Comparison of ENCODE assay signal across 9 cellular contexts in the genomic region with DNA sequence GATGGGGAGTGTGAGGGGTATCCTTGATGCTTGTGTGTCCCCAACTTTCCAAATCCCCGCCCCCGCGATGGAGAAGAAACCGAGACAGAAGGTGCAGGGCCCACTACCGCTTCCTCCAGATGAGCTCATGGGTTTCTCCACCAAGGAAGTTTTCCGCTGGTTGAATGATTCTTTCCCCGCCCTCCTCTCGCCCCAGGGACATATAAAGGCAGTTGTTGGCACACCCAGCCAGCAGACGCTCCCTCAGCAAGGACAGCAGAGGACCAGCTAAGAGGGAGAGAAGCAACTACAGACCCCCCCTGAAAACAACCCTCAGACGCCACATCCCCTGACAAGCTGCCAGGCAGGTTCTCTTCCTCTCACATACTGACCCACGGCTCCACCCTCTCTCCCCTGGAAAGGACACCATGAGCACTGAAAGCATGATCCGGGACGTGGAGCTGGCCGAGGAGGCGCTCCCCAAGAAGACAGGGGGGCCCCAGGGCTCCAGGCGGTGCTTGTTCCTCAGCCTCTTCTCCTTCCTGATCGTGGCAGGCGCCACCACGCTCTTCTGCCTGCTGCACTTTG. TPM values are rescaled to one million over a fixed set of nuclear protein-coding genes. Genes with fewer than 3 reads are reported as not detected.
A peak's percentile ranks its signal among the peaks of the same experiment; 100 is the strongest.
DNase-seq lines count a peak whose midpoint lies in the region; ATAC-seq and TF ChIP-seq lines count a peak whose summit lies in the region.
"Had no signal": no experiment of that assay in that cellular context is flagged by ENCODE, and none has a peak within 500 bp of the region (broad histone marks: within the 10 kb centered on the region; RNA-seq: fewer than 3 reads in every experiment).

Gene TNF, plus strand, starts transcription at position 231 of the 567 bp plus-strand sequence. Its CDS starts 177 bp downstream, at position 408.

- H3K4me2 ChIP-seq in GM23248 (ENCODE audit: unreplicated experiment), result no peak within 1 kb of the TSS

- 69 to 70% methylated on average over 19 of the region's 19 CpGs for WGBS in GM23248 (ENCODE audit: low coverage in 1 of 2, low lambda C conversion rate in 2 of 2, missing lambda C conversion rate in 2 of 2), 2 experiments

- no peak for TF ChIP-seq CTCF in fibroblast of villous mesenchyme (IDR thresholded peaks at IDR 0.05; ENCODE audit: insufficient read depth, low read depth, low read length)

- peaks cover 4% of the 10 kb centered on the region for H3K36me3 Mint-ChIP-seq in IgD-negative memory B cell

- no peak within 1 kb of the TSS for H2AFZ ChIP-seq in GM23248

- no peaks in the 10 kb centered on the region for H3K9me2 ChIP-seq in GM23248 (ENCODE audit: insufficient read depth)

- H3K9me3 ChIP-seq in GM23248 (ENCODE audit: low read depth), result no peaks in the 10 kb centered on the region

- in situ Hi-C loops in GM23248 (cut with MboI), result no loop called here

- H3K27me3 ChIP-seq in GM23248 (replicated peaks; ENCODE audit: insufficient read depth), result no peaks in the 10 kb centered on the region

- H3K4me1 Mint-ChIP-seq in IgD-negative memory B cell, result peaks cover 28 to 72% (median 70%) of the 10 kb centered on the region in 3 donors

- ATAC-seq in GM21526 (IDR thresholded peaks at IDR 0.05; ENCODE audit: low FRiP score, unreplicated experiment) (no peak), GM18907 (IDR thresholded peaks at IDR 0.05; ENCODE audit: unreplicated experiment) (no peak)

- peak within 1 kb of the TSS; percentile 93 to 99 (median 97) for H3K4me3 Mint-ChIP-seq in IgD-negative memory B cell

- H3K36me3 ChIP-seq in GM23248 (ENCODE audit: low read depth), result no peaks in the 10 kb centered on the region

- H3K9ac ChIP-seq in GM23248, result no peak within 1 kb of the TSS

- H3K4me3 ChIP-seq in fibroblast of villous mesenchyme (ENCODE audit: low read depth, low read length), result no peak within 1 kb of the TSS
- no peak within 1 kb of the TSS for H3K4me3 ChIP-seq in GM23248

- peaks cover 1% of the 10 kb centered on the region for H3K27me3 Mint-ChIP-seq in IgD-negative memory B cell

- no peaks in the 10 kb centered on the region for H4K20me1 ChIP-seq in GM23248 (ENCODE audit: insufficient read depth)

- no peaks in the 10 kb centered on the region for H3K79me2 ChIP-seq in GM23248 (ENCODE audit: insufficient read depth)

- DNase-seq in activated CD4-positive, alpha-beta T cell treated with anti-CD3 and anti-CD28 coated beads, Interleukin-2, amount 50 U/mL, for 4 hours, result peak; percentile 87 to 89
- DNase-seq in fibroblast of villous mesenchyme (ENCODE audit: low read depth) (peak; percentile 20), GM23248 (no peak), NCI-H82 (lab: John Stamatoyannopoulos, UW) (no peak)
- peak; percentile 64 to 81 for DNase-seq in stimulated activated CD4-positive, alpha-beta T cell treated with anti-CD3 and anti-CD28 coated beads, Interleukin-15, amount 100 ng/mL, for 1 hour (ENCODE audit: low read depth in 1 of 2, low spot score in 1 of 2)

- H3K9me3 Mint-ChIP-seq in IgD-negative memory B cell, result no peaks in the 10 kb centered on the region

- no peaks in the 10 kb centered on the region for H3F3A ChIP-seq in GM23248 (ENCODE audit: insufficient read depth)

- H3K27ac Mint-ChIP-seq in IgD-negative memory B cell, result peak within 1 kb of the TSS; percentile 92 to 100 (median 98)

- no peaks in the 10 kb centered on the region for H3K4me1 ChIP-seq in GM23248 (ENCODE audit: insufficient read depth)

- no peak within 1 kb of the TSS for H3K27ac ChIP-seq in GM23248

RNA-seq across cellular contexts. Expression of gene TNF, which starts in this region (rescaled TPM):
- polyA plus RNA-seq in IgD-negative memory B cell (6.4 TPM), GM23248 (2016; fragmentation: Nextera tagmentation; extraction: Ambion mirVana) (0.11 TPM in 1 of 2 replicates, not detected in the other)
- total RNA-seq in fibroblast of villous mesenchyme, result under 0.01 TPM in 2 replicates
- not detected in 2 replicates for total RNA-seq in GM23248 (2014; rRNA removed; shearing (Covaris generic))
- total RNA-seq: lung microvascular endothelial cell had no signal

Comparison
In these comparisons a context has a peak if more than half of its experiments do, and no peak if none do; other contexts are left out.
1. Peak in DNase-seq in fibroblast of villous mesenchyme; RNA of the gene not detected or under 1 TPM.
2. DNase-seq: peak in activated CD4-positive, alpha-beta T cell treated with anti-CD3 and anti-CD28 coated beads, Interleukin-2, amount 50 U/mL, for 4 hours (2 of 2) and stimulated activated CD4-positive, alpha-beta T cell treated with anti-CD3 and anti-CD28 coated beads, Interleukin-15, amount 100 ng/mL, for 1 hour (2 of 2); none in GM23248 (single experiment) and NCI-H82 (single experiment).